13 cellular contexts compared by ENCODE assay signal in the genomic region with DNA sequence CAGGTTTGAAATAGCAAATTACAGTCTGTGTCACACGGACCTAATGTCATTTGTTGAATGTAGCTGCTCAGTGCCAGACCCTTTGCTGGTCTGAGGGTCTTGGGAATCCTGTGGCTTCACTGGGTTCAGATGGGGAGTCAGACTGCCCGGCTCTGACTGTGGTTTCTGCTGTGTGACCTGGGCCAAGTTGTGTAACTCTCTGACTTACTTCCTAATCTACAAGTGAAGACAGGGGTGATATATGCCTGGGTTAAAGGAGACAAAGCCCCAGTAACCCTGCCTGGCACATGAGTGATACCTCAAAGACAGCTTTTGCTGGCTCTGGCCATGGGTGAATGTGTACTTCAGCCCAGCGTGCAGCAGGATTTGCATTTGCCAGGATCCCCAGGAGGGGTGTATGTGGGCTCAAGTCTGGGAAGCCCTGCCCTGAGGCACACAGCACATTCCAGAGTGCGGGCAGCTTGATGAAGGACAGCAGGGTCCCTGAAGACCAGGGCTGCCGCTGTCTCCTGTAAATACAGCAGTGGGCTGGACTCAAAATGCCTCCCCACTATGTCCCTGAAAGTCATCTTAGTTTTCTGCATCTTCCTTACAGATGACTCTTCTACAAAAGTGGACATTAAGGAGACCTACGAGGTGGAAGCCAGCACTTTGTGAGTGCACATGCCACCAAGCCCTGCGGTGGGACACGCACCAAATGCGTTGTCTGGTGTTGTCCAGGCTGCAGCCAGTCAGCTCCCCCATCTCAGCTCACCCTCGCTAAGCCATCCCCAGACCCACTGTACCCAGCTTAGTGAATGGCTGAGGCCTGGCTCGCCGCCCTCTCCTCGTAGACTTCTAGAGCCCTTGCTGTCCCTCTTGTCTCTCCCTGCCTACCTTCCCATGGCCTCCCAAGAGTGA. TPM values are rescaled to one million over a fixed set of nuclear protein-coding genes. Genes with fewer than 3 reads are reported as not detected.
A peak's percentile ranks its signal among the peaks of the same experiment; 100 is the strongest.
DNase-seq lines count a peak whose midpoint lies in the region; ATAC-seq and TF ChIP-seq lines count a peak whose summit lies in the region.
"Had no signal": no experiment of that assay in that cellular context is flagged by ENCODE, and none has a peak within 500 bp of the region (broad histone marks: within the 10 kb centered on the region; RNA-seq: fewer than 3 reads in every experiment).

No MANE protein-coding gene starts in this region.

- H3K9me3 ChIP-seq in testis (no peaks in the 10 kb centered on the region), GM23248 (ENCODE audit: low read depth) (no peaks in the 10 kb centered on the region), HAP-1 (no peaks in the 10 kb centered on the region)

- H3K9me3 Mint-ChIP-seq in activated CD8-positive, alpha-beta T cell treated with anti-CD3 and anti-CD28 coated beads for 36 hours, result no peaks in the 10 kb centered on the region
- H3K9me3 Mint-ChIP-seq: HFFc6; stimulated activated memory B cell treated with anti-CD40 and anti-IgM and Interleukin-4, amounts not matched to agents 10 μg/mL and 1 μg/mL and 100 μg/mL, for 72 hours had no signal

- in situ Hi-C loops in GM23248 (cut with MboI) (no loop called here), HAP-1 (cut with MboI; ENCODE audit: low sequenced_read_pairs) (no loop called here)

- H4K20me1 ChIP-seq in GM23248 (ENCODE audit: insufficient read depth), result no peaks in the 10 kb centered on the region; the same call in 1 of the 2 replicates

- H3K36me3 Mint-ChIP-seq in activated CD8-positive, alpha-beta T cell treated with anti-CD3 and anti-CD28 coated beads for 36 hours (ENCODE audit: low read depth), result peaks cover 37% of the 10 kb centered on the region

- no peak overlapping the region for H3K9ac ChIP-seq in GM23248

- H3K4me3 Mint-ChIP-seq in activated CD8-positive, alpha-beta T cell treated with anti-CD3 and anti-CD28 coated beads for 36 hours, result no peak overlapping the region
- H3K4me3 Mint-ChIP-seq: HFFc6 had no signal

- TF ChIP-seq POLR2A in testis (IDR thresholded peaks at IDR 0.05), result no peak

- no peak for ATAC-seq in left ventricle myocardium superior
- ATAC-seq in Right ventricle myocardium superior (ENCODE audit: poor library complexity), result no peak
- no peak for ATAC-seq in activated CD8-positive, alpha-beta T cell treated with anti-CD3 and anti-CD28 coated beads for 36 hours
- no peak for ATAC-seq in left lobe of liver
- ATAC-seq: stimulated activated memory B cell treated with anti-CD40 and anti-IgM and Interleukin-4, amounts not matched to agents 10 μg/mL and 1 μg/mL and 100 μg/mL, for 72 hours had no signal

- H3K27ac ChIP-seq in testis, result no peak overlapping the region
- no peak overlapping the region for H3K27ac ChIP-seq in GM23248

- no peaks in the 10 kb centered on the region for H3F3A ChIP-seq in GM23248 (ENCODE audit: insufficient read depth)

- DNase-seq in left ventricle myocardium superior (peak; percentile 19), Right ventricle myocardium superior (no peak), left lobe of liver (ENCODE audit: low spot score) (peak; percentile 41), testis (no peak), GM23248 (no peak), NCI-H1105 (lab: John Stamatoyannopoulos, UW) (no peak), HAP-1 (ENCODE audit: low spot score in 2 of 2) (no peak)
- DNase-seq in activated CD8-positive, alpha-beta T cell treated with anti-CD3 and anti-CD28 coated beads for 36 hours, result no peak
- DNase-seq: HFFc6; NCI-H1436; NCI-H510A; stimulated activated CD4-positive, alpha-beta T cell treated with anti-CD3 and anti-CD28 coated beads, Interleukin-2, amount 100 ng/mL, for 24 hours had no signal

- no peak for TF ChIP-seq CTCF in activated CD8-positive, alpha-beta T cell treated with anti-CD3 and anti-CD28 coated beads for 36 hours (IDR thresholded peaks at IDR 0.05)
- no peak for TF ChIP-seq CTCF in testis (IDR thresholded peaks at IDR 0.05)

- H3K36me3 ChIP-seq in testis (ENCODE audit: low read depth, missing control alignments) (no peaks in the 10 kb centered on the region), GM23248 (ENCODE audit: low read depth) (no peaks in the 10 kb centered on the region; the same call in 1 of the 2 replicates), HAP-1 (replicated peaks) (peaks cover 6% of the 10 kb centered on the region)

- H3K4me3 ChIP-seq in testis (no peak overlapping the region), GM23248 (no peak overlapping the region), HAP-1 (no peak overlapping the region)

- peak overlapping the region; percentile 35 for H3K27ac Mint-ChIP-seq in activated CD8-positive, alpha-beta T cell treated with anti-CD3 and anti-CD28 coated beads for 36 hours
- H3K27ac Mint-ChIP-seq: HFFc6; stimulated activated memory B cell treated with anti-CD40 and anti-IgM and Interleukin-4, amounts not matched to agents 10 μg/mL and 1 μg/mL and 100 μg/mL, for 72 hours had no signal

- H3K4me1 Mint-ChIP-seq in activated CD8-positive, alpha-beta T cell treated with anti-CD3 and anti-CD28 coated beads for 36 hours (ENCODE audit: low read depth), result peaks cover 5% of the 10 kb centered on the region

- 0 out of 2 replicates have a peak, but pooled peaks cover 9% of the 10 kb centered on the region for H3K79me2 ChIP-seq in GM23248 (ENCODE audit: insufficient read depth)

- 84 to 92% methylated on average over 13 of the region's 13 CpGs for WGBS in testis, 2 donors
- 87 to 88% methylated on average over 12 to 13 of the region's 13 CpGs for WGBS in GM23248 (ENCODE audit: low coverage in 1 of 2, low lambda C conversion rate in 2 of 2, missing lambda C conversion rate in 2 of 2), 2 experiments

- POLR2A ChIA-PET in activated CD8-positive, alpha-beta T cell treated with anti-CD3 and anti-CD28 coated beads for 36 hours (lab: Charles Lee), result interaction anchor here (1.0 to 1.6 kb wide), 4 partner anchors 9 to 110 kb away, joined by 3 to 4 read pairs (median 3); no protein-coding TSS in a partner anchor

- H3K9me2 ChIP-seq in GM23248 (ENCODE audit: insufficient read depth), result no peaks in the 10 kb centered on the region

- peaks cover 4% of the 10 kb centered on the region for H3K4me1 ChIP-seq in testis
- H3K4me1 ChIP-seq in GM23248 (ENCODE audit: insufficient read depth), result no peaks in the 10 kb centered on the region
- no peaks in the 10 kb centered on the region for H3K4me1 ChIP-seq in HAP-1

- no peak overlapping the region for H3K4me2 ChIP-seq in GM23248 (ENCODE audit: unreplicated experiment)

- H3K27me3 ChIP-seq in testis, result no peaks in the 10 kb centered on the region
- no peaks in the 10 kb centered on the region for H3K27me3 ChIP-seq in GM23248 (replicated peaks; ENCODE audit: insufficient read depth)
- H3K27me3 ChIP-seq in HAP-1 (ENCODE audit: low read depth), result no peaks in the 10 kb centered on the region

- no peaks in the 10 kb centered on the region for H3K27me3 Mint-ChIP-seq in activated CD8-positive, alpha-beta T cell treated with anti-CD3 and anti-CD28 coated beads for 36 hours
- H3K27me3 Mint-ChIP-seq: stimulated activated memory B cell treated with anti-CD40 and anti-IgM and Interleukin-4, amounts not matched to agents 10 μg/mL and 1 μg/mL and 100 μg/mL, for 72 hours had no signal

- intact Hi-C loops in left ventricle myocardium superior (cut with micrococcal nuclease) (no loop called here), Right ventricle myocardium superior (cut with DNase I) (no loop called here), testis (cut with DNase I; ENCODE audit: low total_unique reads) (no loop called here)
- intact Hi-C loops in activated CD8-positive, alpha-beta T cell treated with anti-CD3 and anti-CD28 coated beads for 36 hours (cut with micrococcal nuclease), result no loop called here

- H2AFZ ChIP-seq in GM23248, result no peak overlapping the region

- CTCF ChIA-PET in activated CD8-positive, alpha-beta T cell treated with anti-CD3 and anti-CD28 coated beads for 36 hours (lab: Charles Lee), result interaction anchor here (0.6 to 1.2 kb wide), 2 partner anchors 15 to 99 kb away, joined by 3 to 4 read pairs; no protein-coding TSS in a partner anchor

RNA-seq across cellular contexts. Expression of a gene that starts 16.4 kb away (rescaled TPM):
- total RNA-seq in left ventricle myocardium superior (3.5 TPM), Right ventricle myocardium superior (4.7 TPM), left lobe of liver (0.05 TPM), testis (10 to 100 TPM in 1 of 2 donors, 1 to 10 TPM in 1; 6.9 to 12.0 TPM)
- under 1 TPM; 0.31 to 0.50 TPM for total RNA-seq in activated CD8-positive, alpha-beta T cell treated with anti-CD3 and anti-CD28 coated beads for 36 hours
- polyA plus RNA-seq in testis (ENCODE audit: insufficient read depth, low read depth, low replicate concordance) (8.7 TPM), GM23248 (2016; fragmentation: Nextera tagmentation; extraction: Ambion mirVana) (0.93 and 1.2 TPM in 2 replicates)
- 1.0 and 2.9 TPM in 2 replicates for total RNA-seq in GM23248 (2014; rRNA removed; shearing (Covaris generic))

RNA-seq across cellular contexts. Expression of a gene that starts 39.1 kb away (rescaled TPM):
- 83.0 TPM for total RNA-seq in left ventricle myocardium superior
- 82.2 TPM for total RNA-seq in Right ventricle myocardium superior
- 100 to 1,000 TPM; 197 TPM for total RNA-seq in activated CD8-positive, alpha-beta T cell treated with anti-CD3 and anti-CD28 coated beads for 36 hours
- 40.2 TPM for total RNA-seq in left lobe of liver
- total RNA-seq in testis, result 10 to 100 TPM; 75.7 to 82.8 TPM
- polyA plus RNA-seq in testis (ENCODE audit: insufficient read depth, low read depth, low replicate concordance), result 82.7 TPM
- total RNA-seq in GM23248 (2014; rRNA removed; shearing (Covaris generic)), result 60.4 and 62.7 TPM in 2 replicates
- polyA plus RNA-seq in GM23248 (2016; fragmentation: Nextera tagmentation; extraction: Ambion mirVana), result 55.8 and 58.4 TPM in 2 replicates

Comparison
In these comparisons a context has a peak if more than half of its experiments do, and no peak if none do; other contexts are left out.
1. DNase-seq: peak in left ventricle myocardium superior (single experiment) and left lobe of liver (single experiment); none in Right ventricle myocardium superior (single experiment), activated CD8-positive, alpha-beta T cell treated with anti-CD3 and anti-CD28 coated beads for 36 hours (single experiment), testis (single experiment), GM23248 (single experiment), NCI-H1105 (single experiment) and HAP-1 (0 of 2).